In the genomic region with DNA sequence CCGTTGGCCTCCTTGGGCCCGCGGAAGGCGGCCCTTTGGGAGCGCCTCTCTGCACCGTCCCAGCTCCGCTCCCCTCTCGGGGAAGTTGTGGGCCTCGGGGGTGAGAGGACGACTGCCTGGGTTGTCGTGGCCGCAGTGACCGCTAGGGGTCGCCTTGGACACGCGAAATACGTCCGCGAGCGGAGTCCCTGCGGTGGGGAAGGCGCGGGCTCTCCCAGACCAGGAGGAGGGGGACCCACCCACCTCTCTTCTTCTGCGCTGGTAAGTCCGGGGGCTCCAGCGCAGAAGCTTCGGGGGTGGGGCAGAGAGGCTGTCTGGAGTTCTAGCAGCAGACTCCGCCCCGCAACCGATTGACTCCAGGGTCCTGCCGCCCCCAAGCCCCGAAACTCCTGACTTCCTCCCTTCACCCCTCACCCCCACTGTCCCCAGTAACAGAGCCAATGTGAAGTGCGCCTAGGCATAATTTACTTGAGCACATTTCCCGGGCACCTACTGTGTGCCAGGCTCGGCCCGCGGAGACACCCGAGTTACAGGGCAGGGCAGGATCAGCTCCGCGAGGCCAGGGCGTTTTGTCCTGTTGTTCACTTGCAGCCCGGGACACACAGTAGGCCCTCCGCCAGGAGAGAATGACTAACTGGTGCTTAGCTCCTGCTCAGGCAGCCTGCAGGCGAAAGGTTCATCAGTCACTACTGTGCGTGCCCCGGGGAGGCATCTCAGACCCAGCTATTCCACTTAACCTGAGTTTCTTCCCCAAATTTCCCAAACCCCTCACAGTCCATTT, we compare ENCODE assay signal across 8 cellular contexts. TPM values are rescaled to one million over a fixed set of nuclear protein-coding genes. Genes with fewer than 3 reads are reported as not detected.
DNase-seq lines count a peak whose midpoint lies in the region; ATAC-seq, FAIRE-seq and TF ChIP-seq lines count a peak whose summit lies in the region.

No MANE protein-coding gene starts in this region.

- H3K27ac ChIP-seq in adrenal gland (no peak overlapping the region), right atrium auricular region (no peak overlapping the region)

- H3K4me1 ChIP-seq in adrenal gland (replicated peaks in 1 of 2) (peaks cover 12 to 28% of the 10 kb centered on the region in 2 donors), right atrium auricular region (peaks cover 0 to 35% of the 10 kb centered on the region in 2 donors)

- intact Hi-C loops in adrenal gland (cut with DNase I), result loop anchor here in 1 of 2 donors (10.0 kb wide), 1 partner anchor 173 kb away; the partner anchor contains the start of gene FLNB

- FAIRE-seq in urothelium cell line (lab: Jason Lieb, UNC), result no peak

- no peaks in the 10 kb centered on the region for H3K9me3 Mint-ChIP-seq in IgD-negative memory B cell

- in situ Hi-C loops in Caki2 (cut with HindIII; ENCODE audit: low pct_unique_long_range_greater_than_20kb, low sequenced_read_pairs), result no loop called here

- peaks cover 12 to 18% (median 17%) of the 10 kb centered on the region in 3 donors for H3K4me1 Mint-ChIP-seq in IgD-negative memory B cell

- H3K4me3 Mint-ChIP-seq in IgD-negative memory B cell, result peak overlapping the region; percentile 77 to 85 (median 80)

- peak; percentile 68 for ATAC-seq in GM21381 (IDR thresholded peaks at IDR 0.05; ENCODE audit: unreplicated experiment)

- peak; percentile 81 to 95 (median 92) for TF ChIP-seq CTCF in adrenal gland (IDR thresholded peaks at IDR 0.05)
- TF ChIP-seq CTCF in right atrium auricular region (IDR thresholded peaks at IDR 0.05), result peak; percentile 92 to 98

- peak overlapping the region in 2 of 4 donors; percentile 11 to 57 for H3K4me3 ChIP-seq in adrenal gland
- peak overlapping the region; percentile 40 to 50 for H3K4me3 ChIP-seq in right atrium auricular region

- no peaks in the 10 kb centered on the region for H3K36me3 ChIP-seq in adrenal gland (replicated peaks in 1 of 2)
- no peaks in the 10 kb centered on the region for H3K36me3 ChIP-seq in right atrium auricular region

- H3K27ac Mint-ChIP-seq in IgD-negative memory B cell, result no peak overlapping the region

- DNase-seq in Caki2 (ENCODE audit: low read depth), result peak; percentile 55
- peak; percentile 44 for DNase-seq in SW480 (ENCODE audit: low spot score)
- peak; percentile 87 to 94 (median 92) for DNase-seq in adrenal gland
- DNase-seq in right atrium auricular region (ENCODE audit: low spot score), result peak; percentile 87
- peak; percentile 73 for DNase-seq in putamen (ENCODE audit: low spot score)
- peak; percentile 87 for DNase-seq in urothelium cell line (ENCODE audit: low spot score)

- WGBS in adrenal gland, 4 donors, result 11 to 17% (median 11%) methylated on average over 21 to 46 of the region's 46 CpGs

- H3K36me3 Mint-ChIP-seq in IgD-negative memory B cell, result no peaks in the 10 kb centered on the region

- H3K27me3 ChIP-seq in adrenal gland (no peaks in the 10 kb centered on the region), right atrium auricular region (no peaks in the 10 kb centered on the region)

- peaks cover 4% of the 10 kb centered on the region for H3K27me3 Mint-ChIP-seq in IgD-negative memory B cell

- no peak for TF ChIP-seq POLR2A in adrenal gland (IDR thresholded peaks at IDR 0.05)

- H3K9me3 ChIP-seq in adrenal gland (replicated peaks in 1 of 3) (no peaks in the 10 kb centered on the region), right atrium auricular region (no peaks in the 10 kb centered on the region)

RNA-seq across cellular contexts. Expression of gene DNASE1L3, which starts 32.8 kb away (rescaled TPM):
- total RNA-seq in Caki2 (2014; rRNA removed; shearing (Covaris generic); ENCODE audit: low replicate concordance), result not detected in 2 replicates
- 1.7 TPM for polyA plus RNA-seq in IgD-negative memory B cell
- 10 to 100 TPM; 42.9 to 83.9 (median 58.4) TPM for total RNA-seq in adrenal gland
- polyA plus RNA-seq in adrenal gland, result 10 to 100 TPM; 29.2 to 57.6 (median 46.3) TPM
- total RNA-seq in right atrium auricular region, result 10 to 100 TPM in 1 of 2 donors, 1 to 10 TPM in 1; 1.5 to 11.5 TPM

RNA-seq across cellular contexts. Expression of gene ABHD6, which starts 59.7 kb away (rescaled TPM):
- 8.9 and 11.4 TPM in 2 replicates for total RNA-seq in Caki2 (2014; rRNA removed; shearing (Covaris generic); ENCODE audit: low replicate concordance)
- 11.0 TPM for polyA plus RNA-seq in IgD-negative memory B cell
- total RNA-seq in adrenal gland, result 10 to 100 TPM; 17.2 to 36.6 (median 27.8) TPM
- 10 to 100 TPM; 10.2 to 28.0 (median 14.6) TPM for polyA plus RNA-seq in adrenal gland
- total RNA-seq in right atrium auricular region, result 10 to 100 TPM; 11.3 to 13.8 TPM
